ENCODE assay signal across 15 cellular contexts in the genomic region with DNA sequence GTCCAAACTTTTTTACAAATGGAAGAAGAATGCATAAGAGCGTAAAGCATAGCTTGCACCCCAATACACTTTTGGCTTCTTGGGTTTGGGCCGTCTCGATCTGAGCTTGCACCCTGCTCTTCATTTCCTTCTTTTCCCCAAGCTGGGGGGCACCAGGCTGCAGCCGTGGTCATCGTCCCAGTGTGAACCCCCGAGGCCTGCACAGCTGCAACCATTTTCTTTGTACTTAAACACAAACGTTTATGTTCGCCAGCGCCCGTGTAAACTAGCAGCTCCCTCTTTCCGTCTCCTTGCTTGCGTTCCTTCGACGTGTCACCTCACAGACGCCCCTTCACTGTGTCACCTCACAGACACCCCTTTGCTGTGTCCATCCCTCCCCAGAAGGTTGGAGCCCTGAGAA. TPM values are rescaled to one million over a fixed set of nuclear protein-coding genes. Genes with fewer than 3 reads are reported as not detected.
A peak's percentile ranks its signal among the peaks of the same experiment; 100 is the strongest.
DNase-seq lines count a peak whose midpoint lies in the region; ATAC-seq and TF ChIP-seq lines count a peak whose summit lies in the region.
"Had no signal": no experiment of that assay in that cellular context is flagged by ENCODE, and none has a peak within 500 bp of the region (broad histone marks: within the 10 kb centered on the region; RNA-seq: fewer than 3 reads in every experiment).

No MANE protein-coding gene starts in this region.

- H3K36me3 Mint-ChIP-seq in T-helper 17 cell (ENCODE audit: low read depth), result no peaks in the 10 kb centered on the region
- H3K36me3 Mint-ChIP-seq: CD4-positive, alpha-beta memory T cell had no signal

- H3K27ac Mint-ChIP-seq in T-helper 17 cell, result no peak overlapping the region
- H3K27ac Mint-ChIP-seq: CD4-positive, alpha-beta memory T cell had no signal

- no peak for TF ChIP-seq CTCF in left ventricle myocardium inferior (IDR thresholded peaks at IDR 0.05; ENCODE audit: borderline replicate concordance)
- TF ChIP-seq CTCF in lower lobe of right lung (IDR thresholded peaks at IDR 0.05), result no peak

- no peaks in the 10 kb centered on the region for H3K9me3 ChIP-seq in left ventricle myocardium inferior (replicated peaks)
- no peaks in the 10 kb centered on the region for H3K9me3 ChIP-seq in right cardiac atrium (ENCODE audit: control insufficient read depth, low read length)
- no peaks in the 10 kb centered on the region for H3K9me3 ChIP-seq in T-helper 17 cell (ENCODE audit: control insufficient read depth, low read length, poor library complexity, severe bottlenecking)
- no peaks in the 10 kb centered on the region for H3K9me3 ChIP-seq in lower lobe of right lung
- H3K9me3 ChIP-seq: BLaER1 treated with 17β-estradiol and CSF1 and Interleukin-3, amounts not matched to agents 10 nM and 100 nM; Caco-2 had no signal

- peaks cover 19% of the 10 kb centered on the region for H3K4me1 ChIP-seq in left ventricle myocardium inferior
- H3K4me1 ChIP-seq in right cardiac atrium (ENCODE audit: control insufficient read depth, insufficient read depth, low read length), result no peaks in the 10 kb centered on the region
- peaks cover 11% of the 10 kb centered on the region for H3K4me1 ChIP-seq in lower lobe of right lung
- H3K4me1 ChIP-seq: Caco-2 had no signal

- H3K27me3 ChIP-seq in left ventricle myocardium inferior (ENCODE audit: low read depth), result peaks cover 57% of the 10 kb centered on the region
- H3K27me3 ChIP-seq in right cardiac atrium (ENCODE audit: control insufficient read depth, insufficient read depth), result no peaks in the 10 kb centered on the region
- H3K27me3 ChIP-seq in lower lobe of right lung (ENCODE audit: low read depth), result peaks cover 26% of the 10 kb centered on the region

- ATAC-seq in right cardiac atrium (no peak), T-helper 17 cell (no peak), lower lobe of right lung (no peak), HG02973 (IDR thresholded peaks at IDR 0.05; ENCODE audit: unreplicated experiment) (no peak)

- DNase-seq in left ventricle myocardium inferior, result no peak
- no peak for DNase-seq in right cardiac atrium
- DNase-seq in T-helper 17 cell, result no peak
- DNase-seq in lower lobe of right lung, result no peak
- no peak for DNase-seq in SHP77 treated with DMSO at 0.1 percent for 48 hours (lab: John Stamatoyannopoulos, UW)
- DNase-seq in NCI-H2107 (lab: John Stamatoyannopoulos, UW), result no peak
- DNase-seq: DMS 273 treated with DMSO at 0.1 percent for 48 hours, GOT3 had no signal

- H3K27ac ChIP-seq in left ventricle myocardium inferior (replicated peaks) (peak overlapping the region; percentile 77), right cardiac atrium (ENCODE audit: low read length) (no peak overlapping the region), lower lobe of right lung (peak overlapping the region; percentile 41)
- H3K27ac ChIP-seq: BLaER1 treated with 17β-estradiol and CSF1 and Interleukin-3, amounts not matched to agents 10 nM and 100 nM had no signal

- H3K27me3 Mint-ChIP-seq in T-helper 17 cell, result peaks cover 56% of the 10 kb centered on the region

- H3K4me1 Mint-ChIP-seq in T-helper 17 cell, result peaks cover 10% of the 10 kb centered on the region

- WGBS in right cardiac atrium, result 58% methylated on average over 15 of the region's 15 CpGs

- H3K4me3 ChIP-seq in left ventricle myocardium inferior (peak overlapping the region; percentile 25), right cardiac atrium (ENCODE audit: low read length) (no peak overlapping the region), lower lobe of right lung (no peak overlapping the region)
- H3K4me3 ChIP-seq: BLaER1 treated with 17β-estradiol and CSF1 and Interleukin-3, amounts not matched to agents 10 nM and 100 nM; GM12878 had no signal

- peak overlapping the region; percentile 50 for H3K4me3 Mint-ChIP-seq in T-helper 17 cell
- H3K4me3 Mint-ChIP-seq: CD4-positive, alpha-beta memory T cell had no signal

- H3K36me3 ChIP-seq in left ventricle myocardium inferior (no peaks in the 10 kb centered on the region), lower lobe of right lung (no peaks in the 10 kb centered on the region)
- H3K36me3 ChIP-seq: BLaER1 treated with 17β-estradiol and CSF1 and Interleukin-3, amounts not matched to agents 10 nM and 100 nM had no signal

- intact Hi-C loops in left ventricle myocardium inferior (cut with micrococcal nuclease) (no loop called here), right cardiac atrium (cut with DNase I) (no loop called here), lower lobe of right lung (cut with DNase I) (no loop called here)

RNA-seq across cellular contexts. Expression of gene KRTAP5-5, which starts 10.1 kb away (rescaled TPM):
- total RNA-seq in left ventricle myocardium inferior (not detected), right cardiac atrium (not detected), T-helper 17 cell (not detected), lower lobe of right lung (not detected)
- not detected for polyA plus RNA-seq in right cardiac atrium
- total RNA-seq: Caco-2; CD4-positive, alpha-beta memory T cell; GM12878; MCF 10A; OCI-LY7 had no signal
- polyA plus RNA-seq: CD4-positive, alpha-beta memory T cell; GM12878 had no signal

RNA-seq across cellular contexts. Expression of gene KRTAP5-4, which starts 17.7 kb away (rescaled TPM):
- not detected for total RNA-seq in left ventricle myocardium inferior
- total RNA-seq in right cardiac atrium, result not detected
- not detected for polyA plus RNA-seq in right cardiac atrium
- total RNA-seq in T-helper 17 cell, result not detected
- total RNA-seq in lower lobe of right lung, result not detected
- total RNA-seq: Caco-2; CD4-positive, alpha-beta memory T cell; GM12878; MCF 10A; OCI-LY7 had no signal
- polyA plus RNA-seq: CD4-positive, alpha-beta memory T cell; GM12878 had no signal

RNA-seq across cellular contexts. Expression of gene KRTAP5-3, which starts 31.4 kb away (rescaled TPM):
- total RNA-seq in left ventricle myocardium inferior, result not detected
- not detected for total RNA-seq in right cardiac atrium
- polyA plus RNA-seq in right cardiac atrium, result not detected
- total RNA-seq in T-helper 17 cell, result not detected
- total RNA-seq in lower lobe of right lung, result not detected
- total RNA-seq: Caco-2; CD4-positive, alpha-beta memory T cell; GM12878; MCF 10A; OCI-LY7 had no signal
- polyA plus RNA-seq: CD4-positive, alpha-beta memory T cell; GM12878 had no signal

RNA-seq across cellular contexts. Expression of gene KRTAP5-2, which starts 41.6 kb away (rescaled TPM):
- total RNA-seq in left ventricle myocardium inferior (not detected), right cardiac atrium (not detected), T-helper 17 cell (not detected), lower lobe of right lung (not detected)
- not detected for polyA plus RNA-seq in right cardiac atrium
- total RNA-seq: Caco-2; CD4-positive, alpha-beta memory T cell; GM12878; MCF 10A; OCI-LY7 had no signal
- polyA plus RNA-seq: CD4-positive, alpha-beta memory T cell; GM12878 had no signal

RNA-seq across cellular contexts. Expression of gene KRTAP5-1, which starts 54.6 kb away (rescaled TPM):
- not detected for total RNA-seq in left ventricle myocardium inferior
- not detected for total RNA-seq in right cardiac atrium
- not detected for polyA plus RNA-seq in right cardiac atrium
- not detected for total RNA-seq in T-helper 17 cell
- total RNA-seq in lower lobe of right lung, result not detected
- total RNA-seq: Caco-2; CD4-positive, alpha-beta memory T cell; GM12878; MCF 10A; OCI-LY7 had no signal
- polyA plus RNA-seq: GM12878 had no signal
